ENCODE assay signal across 20 cellular contexts in the genomic region with DNA sequence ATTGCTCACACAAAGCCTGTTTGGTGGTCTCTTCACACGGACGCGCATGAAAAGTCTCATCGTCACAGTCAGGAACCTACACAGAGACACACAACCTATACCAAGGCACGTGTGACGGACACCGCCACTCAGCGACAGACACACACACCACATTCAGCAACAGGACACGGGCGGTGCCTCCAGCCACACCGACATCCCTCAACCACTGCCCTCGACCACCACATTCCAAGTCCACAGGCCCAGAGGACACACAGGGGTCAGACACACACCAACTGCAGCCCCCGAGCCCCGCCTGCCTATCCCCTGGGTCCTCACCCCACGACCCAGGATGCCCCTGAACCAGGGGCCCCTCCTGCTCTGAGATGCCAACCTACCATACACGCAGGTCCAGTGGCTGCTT.
"Had no signal": no experiment of that assay in that cellular context is flagged by ENCODE, and none has a peak within 500 bp of the region (broad histone marks: within the 10 kb centered on the region; RNA-seq: fewer than 3 reads in every experiment).

No MANE protein-coding gene starts in this region.

- H3K79me2 ChIP-seq: parathyroid adenoma had no signal

- H3K4me1 Mint-ChIP-seq: immature natural killer cell; stimulated activated effector memory CD8-positive, alpha-beta T cell treated with anti-CD3 and anti-CD28 coated beads, Interleukin-12 subunit alpha, Interleukin-12 subunit beta, amount 100 ng/mL, for 72 hours; T-cell had no signal

- H3K27ac Mint-ChIP-seq: immature natural killer cell; mesothelial cell of epicardium; stimulated activated effector memory CD8-positive, alpha-beta T cell treated with anti-CD3 and anti-CD28 coated beads, Interleukin-12 subunit alpha, Interleukin-12 subunit beta, amount 100 ng/mL, for 72 hours; T-cell had no signal

- DNase-seq: activated CD4-positive, alpha-beta T cell treated with anti-CD3 and anti-CD28 coated beads, Interleukin-2, amount 50 U/mL, for 48 hours; activated effector memory CD4-positive, alpha-beta T cell treated with anti-CD3 and anti-CD28 coated beads, Interleukin-2, amount 50 U/mL, for 16 hours; activated T-cell treated with anti-CD3 and anti-CD28 coated beads, Interleukin-2, amount 50 U/mL, for 48 hours; body of pancreas; caudate nucleus; colonic mucosa; hippocampal formation; immature natural killer cell; left cardiac atrium; lower lobe of right lung; sigmoid colon; spleen; stimulated activated CD4-positive, alpha-beta T cell treated with anti-CD3 and anti-CD28 coated beads, Interleukin-2, amount 100 ng/mL, for 24 hours; T-cell had no signal

- H3K27me3 ChIP-seq: body of pancreas, colonic mucosa had no signal

- H3K4me3 ChIP-seq: body of pancreas, colonic mucosa, esophagus muscularis mucosa, lower lobe of right lung, sigmoid colon, spleen had no signal

- H3K27ac ChIP-seq: body of pancreas, colonic mucosa, esophagus muscularis mucosa, lower lobe of right lung, parathyroid adenoma, sigmoid colon, spleen, VCaP had no signal

- H3K36me3 ChIP-seq: colonic mucosa, esophagus muscularis mucosa, lower lobe of right lung, sigmoid colon, spleen had no signal

- H3K9me3 Mint-ChIP-seq: activated naive CD4-positive, alpha-beta T cell treated with anti-CD3 and anti-CD28 coated beads, Interleukin-2, amount 50 U/mL, for 72 hours; mesothelial cell of epicardium; stimulated activated effector memory CD8-positive, alpha-beta T cell treated with anti-CD3 and anti-CD28 coated beads, Interleukin-12 subunit alpha, Interleukin-12 subunit beta, amount 100 ng/mL, for 72 hours; T-cell had no signal

- ATAC-seq: activated naive CD4-positive, alpha-beta T cell treated with anti-CD3 and anti-CD28 coated beads, Interleukin-2, amount 50 U/mL, for 72 hours; body of pancreas; left cardiac atrium; lower lobe of right lung; stimulated activated effector memory CD8-positive, alpha-beta T cell treated with anti-CD3 and anti-CD28 coated beads, Interleukin-12 subunit alpha, Interleukin-12 subunit beta, amount 100 ng/mL, for 72 hours; T-cell had no signal

- H3K36me3 Mint-ChIP-seq: activated naive CD4-positive, alpha-beta T cell treated with anti-CD3 and anti-CD28 coated beads, Interleukin-2, amount 50 U/mL, for 72 hours; immature natural killer cell; stimulated activated effector memory CD8-positive, alpha-beta T cell treated with anti-CD3 and anti-CD28 coated beads, Interleukin-12 subunit alpha, Interleukin-12 subunit beta, amount 100 ng/mL, for 72 hours; T-cell had no signal

- H3K9ac ChIP-seq: parathyroid adenoma had no signal

- H3K4me3 Mint-ChIP-seq: immature natural killer cell; mesothelial cell of epicardium; stimulated activated effector memory CD8-positive, alpha-beta T cell treated with anti-CD3 and anti-CD28 coated beads, Interleukin-12 subunit alpha, Interleukin-12 subunit beta, amount 100 ng/mL, for 72 hours; T-cell had no signal

- H2AFZ ChIP-seq: parathyroid adenoma had no signal

- H3K4me1 ChIP-seq: body of pancreas, colonic mucosa, esophagus muscularis mucosa, lower lobe of right lung, parathyroid adenoma, sigmoid colon, spleen had no signal

- H3K9me3 ChIP-seq: body of pancreas, colonic mucosa, esophagus muscularis mucosa, lower lobe of right lung, sigmoid colon, spleen had no signal
